ENCODE assay signal across 26 cellular contexts in genomic region chr20:6127825-6128224, GRCh38.
"Had no signal": no experiment of that assay in that cellular context is flagged by ENCODE, and none has a peak within 500 bp of the region (broad histone marks: within the 10 kb centered on the region; RNA-seq: fewer than 3 reads in every experiment).

No MANE protein-coding gene starts in this region.

- FAIRE-seq: urothelium cell line had no signal

- H3K9me3 ChIP-seq: stomach, suprapubic skin, testis, thoracic aorta, thyroid gland, tibial artery, tibial nerve, transverse colon, upper lobe of left lung, upper lobe of right lung, uterus, vagina had no signal

- H3K36me3 ChIP-seq: stomach, suprapubic skin, thoracic aorta, thyroid gland, tibial artery, tibial nerve, transverse colon, upper lobe of left lung, upper lobe of right lung, uterus, vagina had no signal

- H3K27ac ChIP-seq: stomach, suprapubic skin, testis, thoracic aorta, thyroid gland, tibial artery, tibial nerve, transverse colon, upper lobe of left lung, upper lobe of right lung, uterus, vagina had no signal

- H3K4me1 ChIP-seq: testis, uterus had no signal

- DNase-seq: stimulated activated CD4-positive, alpha-beta T cell treated with anti-CD3 and anti-CD28 coated beads, Interleukin-2, amount 100 ng/mL, for 48 hours; stimulated activated CD4-positive, alpha-beta T cell treated with anti-CD3 and anti-CD28 coated beads, Interleukin-4, amount 100 ng/mL, for 1 hour; stimulated activated CD4-positive, alpha-beta T cell treated with anti-CD3 and anti-CD28 coated beads, Interleukin-4, amount 100 ng/mL, for 24 hours; stimulated activated CD4-positive, alpha-beta T cell treated with anti-CD3 and anti-CD28 coated beads, Interleukin-4, amount 100 ng/mL, for 4 hours; stimulated activated CD8-positive, alpha-beta memory T cell treated with anti-CD3 and anti-CD28 coated beads, Interleukin-4, amount 100 ng/mL, for 48 hours; stimulated activated naive B cell treated with anti-CD40 and anti-IgM and Interleukin-4, amounts not matched to agents 10 μg/mL and 1 μg/mL and 100 μg/mL, for 72 hours; stimulated activated naive CD4-positive, alpha-beta T cell; stimulated activated naive CD4-positive, alpha-beta T cell treated with Interleukin-2 at 50 U/mL for 16 hours; stimulated activated naive CD8-positive, alpha-beta T cell treated with anti-CD3 and anti-CD28 coated beads, Interleukin-15, amount 100 ng/mL, for 72 hours; stimulated activated naive CD8-positive, alpha-beta T cell treated with anti-CD3 and anti-CD28 coated beads, Interleukin-15, Interleukin-2, amounts not matched to agents 100 U/mL and 50 U/mL, for 24 hours; stomach; testis; tibial artery; transverse colon; trophoblast cell; upper lobe of left lung; upper lobe of right lung; uterus had no signal

- H3K4me3 ChIP-seq: stomach, suprapubic skin, testis, thoracic aorta, thyroid gland, tibial artery, tibial nerve, transverse colon, upper lobe of left lung, upper lobe of right lung, uterus, vagina had no signal

- H3K27me3 ChIP-seq: testis, thyroid gland, uterus, vagina had no signal

- ATAC-seq: stimulated activated effector memory CD8-positive, alpha-beta T cell treated with anti-CD3 and anti-CD28 coated beads, Interleukin-12 subunit alpha, Interleukin-12 subunit beta, amount 100 ng/mL, for 72 hours; stimulated activated memory B cell treated with anti-CD40 and anti-IgM and Interleukin-4, amounts not matched to agents 10 μg/mL and 1 μg/mL and 100 μg/mL, for 72 hours; stimulated activated naive B cell treated with anti-CD40 and anti-IgM and Interleukin-4, amounts not matched to agents 10 μg/mL and 1 μg/mL and 100 μg/mL, for 72 hours; stimulated activated naive CD8-positive, alpha-beta T cell treated with anti-CD3 and anti-CD28 coated beads, Interleukin-15, amount 100 ng/mL, for 72 hours; stimulated activated naive CD8-positive, alpha-beta T cell treated with anti-CD3 and anti-CD28 coated beads, Interleukin-15, Interleukin-2, amounts not matched to agents 100 U/mL and 50 U/mL, for 24 hours; upper lobe of right lung had no signal
